Comparison of ENCODE assay signal across 26 cellular contexts in the genomic region with DNA sequence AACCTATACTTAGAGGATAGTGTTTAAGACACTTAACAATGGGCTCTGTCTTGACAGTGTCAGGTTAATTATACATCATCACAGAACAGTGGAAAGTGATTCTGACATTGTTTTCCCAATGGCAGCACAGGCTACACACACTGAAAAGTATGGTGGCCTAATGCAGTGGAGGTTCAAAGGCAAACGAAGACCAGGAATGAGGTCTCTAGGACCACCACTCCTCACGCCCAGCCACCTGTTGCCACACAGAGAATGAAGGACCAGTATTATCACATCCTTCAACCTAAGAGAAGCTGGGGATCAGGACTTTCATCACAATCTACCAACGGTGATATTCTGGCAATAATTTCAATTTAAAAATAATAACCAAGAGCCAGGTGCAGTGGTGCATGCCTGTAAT.
"Had no signal": no experiment of that assay in that cellular context is flagged by ENCODE, and none has a peak within 500 bp of the region (broad histone marks: within the 10 kb centered on the region; RNA-seq: fewer than 3 reads in every experiment).

No MANE protein-coding gene starts in this region.

- H3K4me3 ChIP-seq: left lung, lower lobe of right lung, skin epidermis, suprapubic skin, thoracic aorta, tibial artery, uterus had no signal

- H3K4me1 ChIP-seq: left lung, lower lobe of right lung, suprapubic skin, tibial artery, uterus had no signal

- H3K4me1 Mint-ChIP-seq: immature natural killer cell; naive thymus-derived CD8-positive, alpha-beta T cell; nephron; neural crest cell; stimulated activated naive B cell treated with anti-CD40 and anti-IgM and Interleukin-4, amounts not matched to agents 10 μg/mL and 1 μg/mL and 100 μg/mL, for 72 hours had no signal

- H3K4me3 Mint-ChIP-seq: immature natural killer cell; naive thymus-derived CD8-positive, alpha-beta T cell; nephron; neural crest cell; stimulated activated naive B cell treated with anti-CD40 and anti-IgM and Interleukin-4, amounts not matched to agents 10 μg/mL and 1 μg/mL and 100 μg/mL, for 72 hours; stimulated activated naive CD8-positive, alpha-beta T cell treated with anti-CD3 and anti-CD28 coated beads, Interleukin-15, Interleukin-2, amounts not matched to agents 100 ng/mL and 50 ng/mL, for 24 hours had no signal

- H3K9me3 ChIP-seq: left lung, lower lobe of right lung, suprapubic skin, thoracic aorta, tibial artery, uterus had no signal

- H3K27ac ChIP-seq: left lung, lower lobe of right lung, skin epidermis, suprapubic skin, thoracic aorta, tibial artery, uterus had no signal

- H3K27ac Mint-ChIP-seq: naive thymus-derived CD8-positive, alpha-beta T cell; nephron; stimulated activated naive CD8-positive, alpha-beta T cell treated with anti-CD3 and anti-CD28 coated beads, Interleukin-15, Interleukin-2, amounts not matched to agents 100 ng/mL and 50 ng/mL, for 24 hours had no signal

- DNase-seq: hypothalamus; immature natural killer cell; kidney; left colon; left lung; lower lobe of right lung; mammary epithelial cell; mesenchymal stem cell; naive thymus-derived CD8-positive, alpha-beta T cell; nucleus accumbens; right cardiac atrium; stimulated activated CD4-positive, alpha-beta T cell treated with anti-CD3 and anti-CD28 coated beads, Interleukin-12 subunit alpha, Interleukin-12 subunit beta, amount 100 ng/mL, for 4 hours; stimulated activated CD4-positive, alpha-beta T cell treated with anti-CD3 and anti-CD28 coated beads, Interleukin-15, amount 100 ng/mL, for 24 hours; stimulated activated CD4-positive, alpha-beta T cell treated with anti-CD3 and anti-CD28 coated beads, Interleukin-2, amount 100 ng/mL, for 24 hours; stimulated activated CD4-positive, alpha-beta T cell treated with anti-CD3 and anti-CD28 coated beads, Interleukin-4, amount 100 ng/mL, for 1 hour; stimulated activated naive B cell treated with anti-CD40 and anti-IgM and Interleukin-4, amounts not matched to agents 10 μg/mL and 1 μg/mL and 100 μg/mL, for 72 hours; tibial artery; trophoblast cell; uterus had no signal

- H3K27me3 ChIP-seq: left lung, suprapubic skin, tibial artery, uterus had no signal

- H3K27me3 Mint-ChIP-seq: naive thymus-derived CD8-positive, alpha-beta T cell; stimulated activated naive B cell treated with anti-CD40 and anti-IgM and Interleukin-4, amounts not matched to agents 10 μg/mL and 1 μg/mL and 100 μg/mL, for 72 hours; stimulated activated naive CD8-positive, alpha-beta T cell treated with anti-CD3 and anti-CD28 coated beads, Interleukin-15, Interleukin-2, amounts not matched to agents 100 ng/mL and 50 ng/mL, for 24 hours had no signal

- H3K36me3 ChIP-seq: uterus had no signal

- ATAC-seq: left colon; left lung; lower lobe of right lung; naive thymus-derived CD8-positive, alpha-beta T cell; right cardiac atrium; sciatic nerve; stimulated activated naive B cell treated with anti-CD40 and anti-IgM and Interleukin-4, amounts not matched to agents 10 μg/mL and 1 μg/mL and 100 μg/mL, for 72 hours had no signal

- H3K9me3 Mint-ChIP-seq: immature natural killer cell; naive thymus-derived CD8-positive, alpha-beta T cell; nephron; neural crest cell; stimulated activated naive B cell treated with anti-CD40 and anti-IgM and Interleukin-4, amounts not matched to agents 10 μg/mL and 1 μg/mL and 100 μg/mL, for 72 hours; stimulated activated naive CD8-positive, alpha-beta T cell treated with anti-CD3 and anti-CD28 coated beads, Interleukin-15, Interleukin-2, amounts not matched to agents 100 ng/mL and 50 ng/mL, for 24 hours had no signal
